Comparison of ENCODE assay signal across 16 cellular contexts in genomic region chr5:56159521-56159947, GRCh38.
A peak's percentile ranks its signal among the peaks of the same experiment; 100 is the strongest.
DNase-seq lines count a peak whose midpoint lies in the region; ATAC-seq and TF ChIP-seq lines count a peak whose summit lies in the region.
"Had no signal": no experiment of that assay in that cellular context is flagged by ENCODE, and none has a peak within 500 bp of the region (broad histone marks: within the 10 kb centered on the region; RNA-seq: fewer than 3 reads in every experiment).

No MANE protein-coding gene starts in this region.

- no peaks in the 10 kb centered on the region for H3K27me3 Mint-ChIP-seq in activated CD4-positive, alpha-beta T cell treated with anti-CD3 and anti-CD28 coated beads, Interleukin-2, amount 10 ng/mL, durations not matched to agents 24 days and 14 days

- H3K9me3 ChIP-seq in neutrophil: no peaks in the 10 kb centered on the region
- H3K9me3 ChIP-seq: A549, thyroid gland had no signal

- peak overlapping the region; percentile 92 for H3K27ac Mint-ChIP-seq in activated CD4-positive, alpha-beta T cell treated with anti-CD3 and anti-CD28 coated beads, Interleukin-2, amount 10 ng/mL, durations not matched to agents 24 days and 14 days

- peaks cover 87 to 88% of the 10 kb centered on the region in 2 experiments for H3K4me1 ChIP-seq in neutrophil (ENCODE audit: control insufficient read depth in 1 of 2, insufficient read depth in 1 of 2, low read depth in 1 of 2, low read length in 1 of 2)

- no peak for DNase-seq in activated CD4-positive, alpha-beta T cell treated with anti-CD3 and anti-CD28 coated beads, Interleukin-2, amount 10 ng/mL, durations not matched to agents 24 days and 14 days
- no peak for DNase-seq in activated CD4-positive, alpha-beta T cell treated with anti-CD3 and anti-CD28 coated beads for 4 hours
- DNase-seq in NOMO-1 treated with DMSO at 0.1 percent for 48 hours (lab: John Stamatoyannopoulos, UW; ENCODE audit: unreplicated experiment): peak; percentile 91
- DNase-seq in caudate nucleus (lab: John Stamatoyannopoulos, UW): no peak
- DNase-seq in globus pallidus (ENCODE audit: low spot score): no peak
- DNase-seq in NCI-H1930 (lab: John Stamatoyannopoulos, UW): no peak
- DNase-seq: dermis blood vessel endothelial cell, foreskin fibroblast, NCI-H1105 treated with DMSO at 0.1 percent for 48 hours, NCI-H69, thyroid gland had no signal

- H3K4me3 ChIP-seq in neutrophil (ENCODE audit: low read depth in 1 of 2, low read length in 1 of 2): peak overlapping the region; percentile 45 to 59
- H3K4me3 ChIP-seq: A549, thyroid gland had no signal

- peak overlapping the region; percentile 83 for H3K4me3 Mint-ChIP-seq in activated CD4-positive, alpha-beta T cell treated with anti-CD3 and anti-CD28 coated beads, Interleukin-2, amount 10 ng/mL, durations not matched to agents 24 days and 14 days
- H3K4me3 Mint-ChIP-seq: neural crest cell had no signal

- no peaks in the 10 kb centered on the region for H3K36me3 Mint-ChIP-seq in activated CD4-positive, alpha-beta T cell treated with anti-CD3 and anti-CD28 coated beads, Interleukin-2, amount 10 ng/mL, durations not matched to agents 24 days and 14 days (ENCODE audit: low read depth)

- no peak for ATAC-seq in HG02884 (IDR thresholded peaks at IDR 0.05; ENCODE audit: unreplicated experiment)
- ATAC-seq: A549, SK-N-SH treated with all-trans-retinoic acid at 6 μM for 48 hours had no signal

- intact Hi-C loops in activated CD4-positive, alpha-beta T cell treated with anti-CD3 and anti-CD28 coated beads, Interleukin-2, amount 10 ng/mL, durations not matched to agents 24 days and 14 days (cut with micrococcal nuclease): no loop called here

- peaks cover 13% of the 10 kb centered on the region for H3K27me3 ChIP-seq in neutrophil
- H3K27me3 ChIP-seq: thyroid gland had no signal

- TF ChIP-seq CTCF in neutrophil (IDR thresholded peaks at IDR 0.05): no peak

- H3K36me3 ChIP-seq in neutrophil: no peaks in the 10 kb centered on the region
- H3K36me3 ChIP-seq: thyroid gland had no signal

- H3K9me3 Mint-ChIP-seq in activated CD4-positive, alpha-beta T cell treated with anti-CD3 and anti-CD28 coated beads, Interleukin-2, amount 10 ng/mL, durations not matched to agents 24 days and 14 days: no peaks in the 10 kb centered on the region
- H3K9me3 Mint-ChIP-seq: neural crest cell had no signal

- H3K27ac ChIP-seq in caudate nucleus (ENCODE audit: low read depth, low read length) (peak overlapping the region; percentile 5), neutrophil (peak overlapping the region; percentile 89)
- H3K27ac ChIP-seq: thyroid gland had no signal

- peaks cover 74% of the 10 kb centered on the region for H3K4me1 Mint-ChIP-seq in activated CD4-positive, alpha-beta T cell treated with anti-CD3 and anti-CD28 coated beads, Interleukin-2, amount 10 ng/mL, durations not matched to agents 24 days and 14 days
